Comparison of ENCODE assay signal across 8 cellular contexts in the genomic region with DNA sequence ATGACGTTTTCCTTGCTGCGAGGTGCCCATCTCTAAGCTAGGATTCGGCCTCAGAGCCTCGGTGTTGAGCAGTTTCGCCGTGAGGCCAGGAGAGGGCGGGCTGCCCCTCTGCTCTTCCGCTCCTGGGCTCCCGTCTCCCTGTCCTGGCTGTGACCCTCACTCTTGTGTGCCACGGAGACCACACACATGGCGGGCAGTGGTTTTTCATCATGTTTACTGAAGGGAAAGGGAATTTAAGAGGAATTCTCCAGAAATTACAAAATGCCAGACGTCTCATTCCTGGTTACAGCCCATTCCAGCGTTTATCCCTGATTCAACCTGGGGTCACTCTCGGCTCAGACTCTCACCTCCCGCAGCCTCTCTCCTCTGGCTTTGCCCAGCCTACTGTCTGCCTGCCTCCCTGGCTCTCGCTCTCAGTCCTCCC.
DNase-seq lines count a peak whose midpoint lies in the region; ATAC-seq and TF ChIP-seq lines count a peak whose summit lies in the region.

No MANE protein-coding gene starts in this region.

- ATAC-seq in DND-41 (ENCODE audit: insufficient read depth, low read depth) = peak; percentile 72
- ATAC-seq in GM18498 (IDR thresholded peaks at IDR 0.05; ENCODE audit: unreplicated experiment) = no peak
- no peak for ATAC-seq in stimulated activated memory B cell treated with anti-CD40 and anti-IgM and Interleukin-4, amounts not matched to agents 10 μg/mL and 1 μg/mL and 100 μg/mL, for 72 hours

- H4K20me1 ChIP-seq in DND-41 (ENCODE audit: insufficient read depth, low read length) (no peaks in the 10 kb centered on the region), OCI-LY7 (ENCODE audit: insufficient read depth, low read length) (no peaks in the 10 kb centered on the region)

- H3K27me3 ChIP-seq in DND-41 (ENCODE audit: insufficient read depth, low read length, poor library complexity) (no peaks in the 10 kb centered on the region), endocrine pancreas (ENCODE audit: control insufficient read depth, insufficient read depth, low read length) (no peaks in the 10 kb centered on the region)

- H3K9me3 ChIP-seq in DND-41 (ENCODE audit: insufficient read depth, low read length, severe bottlenecking) (no peaks in the 10 kb centered on the region), OCI-LY7 (ENCODE audit: low read length) (no peaks in the 10 kb centered on the region), endocrine pancreas (ENCODE audit: control insufficient read depth, low read length) (no peaks in the 10 kb centered on the region)

- H3K9me3 Mint-ChIP-seq in stimulated activated memory B cell treated with anti-CD40 and anti-IgM and Interleukin-4, amounts not matched to agents 10 μg/mL and 1 μg/mL and 100 μg/mL, for 72 hours = peaks cover 5% of the 10 kb centered on the region

- H3K4me3 ChIP-seq in DND-41 (ENCODE audit: low read depth in 1 of 2, low read length in 2 of 2) (no peak overlapping the region), OCI-LY7 (ENCODE audit: low read depth, low read length, poor library complexity, severe bottlenecking) (no peak overlapping the region), endocrine pancreas (ENCODE audit: control insufficient read depth, insufficient read depth, low read length) (no peak overlapping the region)

- no peak overlapping the region for H3K27ac Mint-ChIP-seq in stimulated activated memory B cell treated with anti-CD40 and anti-IgM and Interleukin-4, amounts not matched to agents 10 μg/mL and 1 μg/mL and 100 μg/mL, for 72 hours

- no peaks in the 10 kb centered on the region for H3K4me1 Mint-ChIP-seq in stimulated activated memory B cell treated with anti-CD40 and anti-IgM and Interleukin-4, amounts not matched to agents 10 μg/mL and 1 μg/mL and 100 μg/mL, for 72 hours

- H3K4me1 ChIP-seq in DND-41 (ENCODE audit: insufficient read depth, low read length) = no peaks in the 10 kb centered on the region
- no peaks in the 10 kb centered on the region for H3K4me1 ChIP-seq in OCI-LY7 (ENCODE audit: insufficient read depth, low read length, poor library complexity, severe bottlenecking)
- no peaks in the 10 kb centered on the region for H3K4me1 ChIP-seq in endocrine pancreas (ENCODE audit: control insufficient read depth, insufficient read depth, low read length)

- POLR2A ChIA-PET in OCI-LY7 (lab: Charles Lee) = no interaction called here

- CTCF ChIA-PET in OCI-LY7 (lab: Charles Lee; ENCODE audit: unreplicated experiment) = no interaction called here

- H3K9ac ChIP-seq in DND-41 (ENCODE audit: low read depth, low read length) (no peak overlapping the region), endocrine pancreas (ENCODE audit: control insufficient read depth, insufficient read depth, low read length) (peak overlapping the region; percentile 24)

- DNase-seq in DND-41 (peak; percentile 13), HCEC 1CT (peak; percentile 50), OCI-LY7 (ENCODE audit: low spot score) (peak; percentile 2), myocyte (ENCODE audit: low read depth) (peak; percentile 50), DMS79 treated with DMSO at 0.1 percent for 48 hours (lab: John Stamatoyannopoulos, UW) (no peak)

- H3K79me2 ChIP-seq in DND-41 (ENCODE audit: insufficient read depth, low read length) (no peaks in the 10 kb centered on the region), OCI-LY7 (ENCODE audit: insufficient read depth, low read depth, low read length) (no peaks in the 10 kb centered on the region)

- H2AFZ ChIP-seq in DND-41 (ENCODE audit: low read depth, low read length) = peak overlapping the region; percentile 13; the same call in 1 of the 2 replicates
- no peak overlapping the region for H2AFZ ChIP-seq in OCI-LY7 (ENCODE audit: low read length)

- H3K36me3 ChIP-seq in DND-41 (ENCODE audit: insufficient read depth, low read length) (no peaks in the 10 kb centered on the region), OCI-LY7 (ENCODE audit: insufficient read depth, low read length) (no peaks in the 10 kb centered on the region), endocrine pancreas (ENCODE audit: control insufficient read depth, insufficient read depth, low read length) (no peaks in the 10 kb centered on the region)

- H3K27ac ChIP-seq in DND-41 (ENCODE audit: low read length) (no peak overlapping the region), OCI-LY7 (ENCODE audit: low read depth, low read length, poor library complexity, severe bottlenecking) (no peak overlapping the region)

- no peaks in the 10 kb centered on the region for H3K36me3 Mint-ChIP-seq in stimulated activated memory B cell treated with anti-CD40 and anti-IgM and Interleukin-4, amounts not matched to agents 10 μg/mL and 1 μg/mL and 100 μg/mL, for 72 hours

- BruUV-seq in OCI-LY7 (replicated peaks; lab: Mats Ljungman, UMichigan) = no TSS peak

- no peaks in the 10 kb centered on the region for H3K9me2 ChIP-seq in OCI-LY7 (ENCODE audit: insufficient read depth, low read length)

- no peaks in the 10 kb centered on the region for H3K27me3 Mint-ChIP-seq in stimulated activated memory B cell treated with anti-CD40 and anti-IgM and Interleukin-4, amounts not matched to agents 10 μg/mL and 1 μg/mL and 100 μg/mL, for 72 hours

- intact Hi-C loops in OCI-LY7 (cut with micrococcal nuclease; ENCODE audit: unreplicated experiment) = no loop called here

- TF ChIP-seq CTCF in DND-41 (IDR thresholded peaks at IDR 0.05; ENCODE audit: borderline replicate concordance, extremely low read depth, low read length, poor library complexity, severe bottlenecking) = peak; percentile 70
- peak; percentile 72 for TF ChIP-seq CTCF in OCI-LY7 (conservative IDR thresholded peaks at IDR 0.05; ENCODE audit: low read length)

- no peak overlapping the region for H3K4me3 Mint-ChIP-seq in stimulated activated memory B cell treated with anti-CD40 and anti-IgM and Interleukin-4, amounts not matched to agents 10 μg/mL and 1 μg/mL and 100 μg/mL, for 72 hours

- H3K4me2 ChIP-seq in DND-41 (ENCODE audit: insufficient read depth, low read length) = no peak overlapping the region
- no peak overlapping the region for H3K4me2 ChIP-seq in OCI-LY7 (ENCODE audit: low read length)
